ENCODE assay signal across 16 cellular contexts in the genomic region with DNA sequence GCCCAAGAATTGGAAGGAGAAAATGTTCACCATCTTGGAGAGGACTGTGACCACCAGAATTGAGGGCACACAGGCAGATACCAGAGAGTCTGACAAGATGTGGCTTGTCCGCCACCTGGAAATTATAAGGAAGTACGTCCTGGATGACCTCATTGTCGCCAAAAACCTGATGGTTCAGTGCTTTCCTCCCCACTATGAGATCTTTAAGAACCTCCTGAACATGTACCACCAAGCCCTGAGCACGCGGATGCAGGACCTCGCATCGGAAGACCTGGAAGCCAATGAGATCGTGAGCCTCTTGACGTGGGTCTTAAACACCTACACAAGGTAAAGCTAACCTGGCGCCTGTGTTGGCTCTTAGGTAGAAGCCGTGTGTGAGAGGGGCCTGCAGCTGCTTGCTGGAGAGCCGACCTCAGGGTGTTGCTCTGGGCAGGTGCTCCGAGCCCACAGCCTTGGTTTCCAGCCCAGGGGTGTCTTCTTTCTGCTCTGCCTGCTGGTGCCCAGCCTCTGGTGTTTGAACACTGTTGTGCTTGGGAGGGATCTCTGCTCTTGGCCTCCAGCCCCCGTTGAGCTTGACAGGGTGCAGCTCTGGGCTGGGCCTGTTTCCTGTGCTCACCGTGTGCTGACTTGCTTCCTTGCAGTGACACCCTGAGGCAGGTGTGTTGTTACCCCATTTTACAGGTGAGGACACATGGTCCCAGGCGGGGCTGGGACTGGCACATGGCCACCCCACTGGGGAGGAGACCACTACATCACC. TPM values are rescaled to one million over a fixed set of nuclear protein-coding genes. Genes with fewer than 3 reads are reported as not detected.
DNase-seq lines count a peak whose midpoint lies in the region; ATAC-seq and TF ChIP-seq lines count a peak whose summit lies in the region.
"Had no signal": no experiment of that assay in that cellular context is flagged by ENCODE, and none has a peak within 500 bp of the region (broad histone marks: within the 10 kb centered on the region; RNA-seq: fewer than 3 reads in every experiment).

No MANE protein-coding gene starts in this region.

- CTCF ChIA-PET in WTC11 (lab: Charles Lee) = no interaction called here

- no peaks in the 10 kb centered on the region for H3K9me3 ChIP-seq in esophagus (ENCODE audit: control insufficient read depth in 2 of 2, insufficient read depth in 1 of 2, low read depth in 1 of 2, low read length in 1 of 2)

- H3K27ac Mint-ChIP-seq in WTC11 = peak overlapping the region; percentile 94
- H3K27ac Mint-ChIP-seq in type B pancreatic cell = no peak overlapping the region

- H3K27me3 Mint-ChIP-seq in WTC11 (ENCODE audit: low read depth) (no peaks in the 10 kb centered on the region), type B pancreatic cell (no peaks in the 10 kb centered on the region)

- H3K27ac ChIP-seq in esophagus (ENCODE audit: low read depth in 2 of 2, low read length in 1 of 2) = peak overlapping the region; percentile 87 to 95
- peak overlapping the region in 15 of 21 experiments; percentile 9 to 68 (median 46) for H3K27ac ChIP-seq in skin epidermis
- H3K27ac ChIP-seq: ascending aorta, dorsolateral prefrontal cortex, HL-60, thoracic aorta had no signal

- ATAC-seq in WTC11 (peak; percentile 24; the same call in 1 of the 2 replicates), HG03025 (IDR thresholded peaks at IDR 0.05; ENCODE audit: low FRiP score, unreplicated experiment) (no peak), HG03457 (IDR thresholded peaks at IDR 0.05; ENCODE audit: unreplicated experiment) (no peak)

- H3K4me3 ChIP-seq in esophagus (ENCODE audit: low read depth in 1 of 2, low read length in 2 of 2) = no peak overlapping the region
- no peak overlapping the region for H3K4me3 ChIP-seq in skin epidermis
- H3K4me3 ChIP-seq: ascending aorta, dorsolateral prefrontal cortex, thoracic aorta had no signal

- 58 to 70% methylated on average over 16 of the region's 16 CpGs for WGBS in esophagus, 2 donors

- peak; percentile 15 for DNase-seq in activated T-cell treated with anti-CD3 and anti-CD28 coated beads, Interleukin-2, amount 50 U/mL, for 1 hour
- no peak for DNase-seq in activated T-cell treated with anti-CD3 and anti-CD28 coated beads, Interleukin-2, amount 50 U/mL, for 48 hours
- DNase-seq in WTC11 (ENCODE audit: low spot score) = no peak
- no peak for DNase-seq in type B pancreatic cell (ENCODE audit: extremely low spot score, unreplicated experiment)
- DNase-seq: DMS 273 treated with DMSO at 0.1 percent for 48 hours, foreskin melanocyte, NCI-H1930, NCI-H526 had no signal

- peaks cover 74% of the 10 kb centered on the region for H3K36me3 Mint-ChIP-seq in WTC11
- peaks cover 60% of the 10 kb centered on the region for H3K36me3 Mint-ChIP-seq in type B pancreatic cell

- H3K9me3 Mint-ChIP-seq in WTC11 = peaks cover 8% of the 10 kb centered on the region
- peaks cover 15% of the 10 kb centered on the region for H3K9me3 Mint-ChIP-seq in type B pancreatic cell

- H3K4me1 Mint-ChIP-seq in WTC11 = peaks cover 14% of the 10 kb centered on the region
- H3K4me1 Mint-ChIP-seq in type B pancreatic cell (ENCODE audit: unreplicated experiment) = no peaks in the 10 kb centered on the region

- H3K4me3 Mint-ChIP-seq in WTC11 = no peak overlapping the region
- H3K4me3 Mint-ChIP-seq in type B pancreatic cell = no peak overlapping the region

- no peaks in the 10 kb centered on the region for H3K27me3 ChIP-seq in esophagus (ENCODE audit: control insufficient read depth in 1 of 2, insufficient read depth in 2 of 2, low read length in 2 of 2)
- H3K27me3 ChIP-seq: ascending aorta, dorsolateral prefrontal cortex had no signal

- peaks cover 13 to 30% of the 10 kb centered on the region in 2 donors for H3K4me1 ChIP-seq in esophagus (ENCODE audit: control insufficient read depth in 2 of 2, insufficient read depth in 2 of 2, low read length in 1 of 2)
- H3K4me1 ChIP-seq: ascending aorta had no signal

- H3K36me3 ChIP-seq in esophagus (ENCODE audit: control insufficient read depth in 2 of 2, insufficient read depth in 2 of 2, low read length in 1 of 2) = peaks cover 31 to 41% of the 10 kb centered on the region in 2 donors

- TF ChIP-seq CTCF in WTC11 (IDR thresholded peaks at IDR 0.05) (no peak), type B pancreatic cell (conservative IDR thresholded peaks at IDR 0.05) (no peak)

- POLR2A ChIA-PET in WTC11 (lab: Charles Lee) = no interaction called here

TF ChIP-seq in WTC11, 78 proteins besides CTCF, POLR2A, EP300 and RAD21:
- TF ChIP-seq, protein P1, sequence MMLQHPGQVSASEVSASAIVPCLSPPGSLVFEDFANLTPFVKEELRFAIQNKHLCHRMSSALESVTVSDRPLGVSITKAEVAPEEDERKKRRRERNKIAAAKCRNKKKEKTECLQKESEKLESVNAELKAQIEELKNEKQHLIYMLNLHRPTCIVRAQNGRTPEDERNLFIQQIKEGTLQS (CRISPR knock-in tag; conservative IDR thresholded peaks at IDR 0.05) = no peak
- TF ChIP-seq ETV6 (CRISPR knock-in tag; IDR thresholded peaks at IDR 0.05) (no peak), CREB1 (CRISPR knock-in tag; IDR thresholded peaks at IDR 0.05) (no peak), ZNF219 (CRISPR knock-in tag; IDR thresholded peaks at IDR 0.05; ENCODE audit: borderline replicate concordance) (no peak), JUN (CRISPR knock-in tag; IDR thresholded peaks at IDR 0.05) (no peak), ZNF317 (CRISPR knock-in tag; IDR thresholded peaks at IDR 0.05; ENCODE audit: borderline replicate concordance, low read depth) (no peak), ZNF416 (CRISPR knock-in tag; IDR thresholded peaks at IDR 0.05) (no peak), NR2C2 (CRISPR knock-in tag; IDR thresholded peaks at IDR 0.05) (no peak)
- TF ChIP-seq, protein P2, sequence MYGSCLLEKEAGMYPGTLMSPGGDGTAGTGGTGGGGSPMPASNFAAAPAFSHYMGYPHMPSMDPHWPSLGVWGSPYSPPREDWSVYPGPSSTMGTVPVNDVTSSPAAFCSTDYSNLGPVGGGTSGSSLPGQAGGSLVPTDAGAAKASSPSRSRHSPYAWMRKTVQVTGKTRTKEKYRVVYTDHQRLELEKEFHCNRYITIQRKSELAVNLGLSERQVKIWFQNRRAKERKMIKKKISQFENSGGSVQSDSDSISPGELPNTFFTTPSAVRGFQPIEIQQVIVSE (CRISPR knock-in tag; IDR thresholded peaks at IDR 0.05; ENCODE audit: borderline replicate concordance) = no peak
- TF ChIP-seq, protein P3, sequence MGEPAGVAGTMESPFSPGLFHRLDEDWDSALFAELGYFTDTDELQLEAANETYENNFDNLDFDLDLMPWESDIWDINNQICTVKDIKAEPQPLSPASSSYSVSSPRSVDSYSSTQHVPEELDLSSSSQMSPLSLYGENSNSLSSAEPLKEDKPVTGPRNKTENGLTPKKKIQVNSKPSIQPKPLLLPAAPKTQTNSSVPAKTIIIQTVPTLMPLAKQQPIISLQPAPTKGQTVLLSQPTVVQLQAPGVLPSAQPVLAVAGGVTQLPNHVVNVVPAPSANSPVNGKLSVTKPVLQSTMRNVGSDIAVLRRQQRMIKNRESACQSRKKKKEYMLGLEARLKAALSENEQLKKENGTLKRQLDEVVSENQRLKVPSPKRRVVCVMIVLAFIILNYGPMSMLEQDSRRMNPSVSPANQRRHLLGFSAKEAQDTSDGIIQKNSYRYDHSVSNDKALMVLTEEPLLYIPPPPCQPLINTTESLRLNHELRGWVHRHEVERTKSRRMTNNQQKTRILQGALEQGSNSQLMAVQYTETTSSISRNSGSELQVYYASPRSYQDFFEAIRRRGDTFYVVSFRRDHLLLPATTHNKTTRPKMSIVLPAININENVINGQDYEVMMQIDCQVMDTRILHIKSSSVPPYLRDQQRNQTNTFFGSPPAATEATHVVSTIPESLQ (CRISPR knock-in tag; IDR thresholded peaks at IDR 0.05) = no peak
- TF ChIP-seq, protein P4, sequence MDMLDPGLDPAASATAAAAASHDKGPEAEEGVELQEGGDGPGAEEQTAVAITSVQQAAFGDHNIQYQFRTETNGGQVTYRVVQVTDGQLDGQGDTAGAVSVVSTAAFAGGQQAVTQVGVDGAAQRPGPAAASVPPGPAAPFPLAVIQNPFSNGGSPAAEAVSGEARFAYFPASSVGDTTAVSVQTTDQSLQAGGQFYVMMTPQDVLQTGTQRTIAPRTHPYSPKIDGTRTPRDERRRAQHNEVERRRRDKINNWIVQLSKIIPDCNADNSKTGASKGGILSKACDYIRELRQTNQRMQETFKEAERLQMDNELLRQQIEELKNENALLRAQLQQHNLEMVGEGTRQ (CRISPR knock-in tag; IDR thresholded peaks at IDR 0.05) = no peak
- TF ChIP-seq, protein P5, sequence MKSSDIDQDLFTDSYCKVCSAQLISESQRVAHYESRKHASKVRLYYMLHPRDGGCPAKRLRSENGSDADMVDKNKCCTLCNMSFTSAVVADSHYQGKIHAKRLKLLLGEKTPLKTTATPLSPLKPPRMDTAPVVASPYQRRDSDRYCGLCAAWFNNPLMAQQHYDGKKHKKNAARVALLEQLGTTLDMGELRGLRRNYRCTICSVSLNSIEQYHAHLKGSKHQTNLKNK (CRISPR knock-in tag; IDR thresholded peaks at IDR 0.05) = no peak

RNA-seq across cellular contexts. Expression of gene EXOC3, which starts 10.9 kb away (rescaled TPM):
- 60.1 to 62.4 TPM (median 62.2 TPM) in 3 replicates for total RNA-seq in WTC11 (2021)
- 10 to 100 TPM; 40.3 to 49.1 TPM for polyA plus RNA-seq in esophagus
- total RNA-seq in type B pancreatic cell (ENCODE audit: low replicate concordance) = 62.9 and 64.6 TPM in 2 replicates
